ENCODE assay signal across 1 cellular context in the genomic region with DNA sequence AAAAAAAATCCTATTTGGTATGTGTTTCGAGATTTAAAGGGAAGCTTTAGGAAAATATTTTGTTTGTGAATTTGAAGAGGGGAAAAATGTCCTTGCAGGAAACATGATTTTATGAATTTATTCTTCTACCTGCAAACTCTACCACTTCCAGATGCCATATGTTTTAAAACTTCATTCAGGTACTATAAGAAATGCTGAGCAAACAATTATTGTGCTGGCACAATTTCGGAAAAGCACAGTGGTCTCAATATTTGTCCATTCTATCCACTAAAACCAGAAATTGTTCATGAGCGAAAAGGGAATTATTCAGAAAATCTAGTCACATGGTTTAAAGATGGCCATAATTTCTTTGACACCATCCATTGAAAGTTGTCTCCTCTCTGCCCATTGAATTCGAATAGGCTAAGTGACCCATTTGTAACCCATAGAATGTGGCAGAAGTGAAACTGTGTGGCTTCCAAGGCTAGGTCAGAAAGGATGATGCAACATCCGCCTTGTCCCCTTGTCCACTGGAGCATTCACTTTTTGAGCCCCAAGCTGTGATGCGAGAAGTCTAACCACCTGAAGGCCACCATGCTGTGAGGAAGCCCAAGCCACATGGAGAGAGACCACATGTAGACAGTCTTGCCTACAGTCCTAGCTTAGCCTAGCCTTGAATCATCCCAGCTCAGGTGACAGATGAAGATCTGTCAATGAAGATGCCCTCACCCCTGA.
A peak's percentile ranks its signal among the peaks of the same experiment; 100 is the strongest.
TF ChIP-seq lines count a peak whose summit lies in the region.

No MANE protein-coding gene starts in this region.

TF ChIP-seq in IMR-90, 13 proteins besides CTCF, POLR2A, EP300 and RAD21:
- TF ChIP-seq CHD1 (IDR thresholded peaks at IDR 0.05; ENCODE audit: low read depth, low read length) = no peak
- peak; percentile 63 for TF ChIP-seq CEBPB (IDR thresholded peaks at IDR 0.05; ENCODE audit: low read depth, low read length)
- no peak for TF ChIP-seq FOS (IDR thresholded peaks at IDR 0.05; ENCODE audit: low read depth, low read length)
- TF ChIP-seq MAFK (IDR thresholded peaks at IDR 0.05; ENCODE audit: low read depth, low read length) = peak; percentile 83
